ENCODE assay signal across 11 cellular contexts in genomic region chr19:16262618-16263017, GRCh38.
DNase-seq lines count a peak whose midpoint lies in the region; ATAC-seq and TF ChIP-seq lines count a peak whose summit lies in the region.
"Had no signal": no experiment of that assay in that cellular context is flagged by ENCODE, and none has a peak within 500 bp of the region (broad histone marks: within the 10 kb centered on the region; RNA-seq: fewer than 3 reads in every experiment).

No MANE protein-coding gene starts in this region.

- H3K27me3 ChIP-seq in neutrophil: peaks cover 93% of the 10 kb centered on the region

- no peak for DNase-seq in activated CD4-positive, alpha-beta T cell treated with anti-CD3 and anti-CD28 coated beads, Interleukin-2, amount 10 ng/mL, durations not matched to agents 7 days and 5 days
- DNase-seq in activated CD4-positive, alpha-beta T cell treated with anti-CD3 and anti-CD28 coated beads, Interleukin-2, amount 50 U/mL, for 1 hour: no peak
- peak; percentile 85 for DNase-seq in NCI-H1092 treated with DMSO at 0.1 percent for 48 hours (lab: John Stamatoyannopoulos, UW)
- no peak for DNase-seq in effector memory CD8-positive, alpha-beta T cell
- no peak for DNase-seq in NCI-H69 (lab: John Stamatoyannopoulos, UW)
- no peak for DNase-seq in GM10266 (ENCODE audit: extremely low spot score)
- DNase-seq in chondrocyte (ENCODE audit: low spot score): no peak
- DNase-seq: foreskin fibroblast, NCI-H187 had no signal

- POLR2A ChIA-PET in activated CD4-positive, alpha-beta T cell treated with anti-CD3 and anti-CD28 coated beads, Interleukin-2, amount 10 ng/mL, durations not matched to agents 7 days and 5 days (lab: Charles Lee): no interaction called here

- H3K36me3 Mint-ChIP-seq in activated CD4-positive, alpha-beta T cell treated with anti-CD3 and anti-CD28 coated beads, Interleukin-2, amount 10 ng/mL, durations not matched to agents 7 days and 5 days (ENCODE audit: low read depth): peaks cover 4% of the 10 kb centered on the region
- peaks cover 5% of the 10 kb centered on the region for H3K36me3 Mint-ChIP-seq in effector memory CD8-positive, alpha-beta T cell (ENCODE audit: insufficient read depth)
- peaks cover 5% of the 10 kb centered on the region for H3K36me3 Mint-ChIP-seq in chondrocyte (ENCODE audit: low read depth)

- TF ChIP-seq CTCF in neutrophil (IDR thresholded peaks at IDR 0.05) (no peak), GM10266 (IDR thresholded peaks at IDR 0.05; ENCODE audit: control insufficient read depth, insufficient read depth, low read depth, missing control alignments) (no peak), chondrocyte (IDR thresholded peaks at IDR 0.05) (no peak)

- CTCF ChIA-PET in activated CD4-positive, alpha-beta T cell treated with anti-CD3 and anti-CD28 coated beads, Interleukin-2, amount 10 ng/mL, durations not matched to agents 7 days and 5 days (lab: Charles Lee): interaction anchor here (0.5 to 1.3 kb wide), 7 partner anchors 10 to 137 kb away, joined by 3 to 5 read pairs (median 3); no protein-coding TSS in a partner anchor

- H3K36me3 ChIP-seq in neutrophil: no peaks in the 10 kb centered on the region

- H3K4me3 ChIP-seq in neutrophil (ENCODE audit: low read depth in 1 of 2, low read length in 1 of 2): no peak overlapping the region

- H3K9me3 ChIP-seq in neutrophil: no peaks in the 10 kb centered on the region

- no peak for ATAC-seq in effector memory CD8-positive, alpha-beta T cell (replicated peaks)
- ATAC-seq: Panc1 had no signal

- peak overlapping the region; percentile 87 for H3K27ac Mint-ChIP-seq in activated CD4-positive, alpha-beta T cell treated with anti-CD3 and anti-CD28 coated beads, Interleukin-2, amount 10 ng/mL, durations not matched to agents 7 days and 5 days
- peak overlapping the region in 1 of 2 donors; percentile 82 for H3K27ac Mint-ChIP-seq in effector memory CD8-positive, alpha-beta T cell
- no peak overlapping the region for H3K27ac Mint-ChIP-seq in chondrocyte (ENCODE audit: unreplicated experiment)

- H3K4me1 ChIP-seq in neutrophil (ENCODE audit: control insufficient read depth in 1 of 2, insufficient read depth in 1 of 2, low read depth in 1 of 2, low read length in 1 of 2): peaks cover 23 to 27% of the 10 kb centered on the region in 2 experiments

- H3K4me3 Mint-ChIP-seq in activated CD4-positive, alpha-beta T cell treated with anti-CD3 and anti-CD28 coated beads, Interleukin-2, amount 10 ng/mL, durations not matched to agents 7 days and 5 days: peak overlapping the region; percentile 60
- peak overlapping the region; percentile 57 to 64 for H3K4me3 Mint-ChIP-seq in effector memory CD8-positive, alpha-beta T cell
- H3K4me3 Mint-ChIP-seq in chondrocyte (ENCODE audit: unreplicated experiment): no peak overlapping the region

- peaks cover 3% of the 10 kb centered on the region for H3K9me3 Mint-ChIP-seq in activated CD4-positive, alpha-beta T cell treated with anti-CD3 and anti-CD28 coated beads, Interleukin-2, amount 10 ng/mL, durations not matched to agents 7 days and 5 days
- H3K9me3 Mint-ChIP-seq in effector memory CD8-positive, alpha-beta T cell: no peaks in the 10 kb centered on the region
- H3K9me3 Mint-ChIP-seq in chondrocyte (ENCODE audit: low read depth): peaks cover 3% of the 10 kb centered on the region

- H3K27me3 Mint-ChIP-seq in activated CD4-positive, alpha-beta T cell treated with anti-CD3 and anti-CD28 coated beads, Interleukin-2, amount 10 ng/mL, durations not matched to agents 7 days and 5 days: peaks cover 13% of the 10 kb centered on the region
- H3K27me3 Mint-ChIP-seq in effector memory CD8-positive, alpha-beta T cell: no peaks in the 10 kb centered on the region
- H3K27me3 Mint-ChIP-seq in chondrocyte (ENCODE audit: low read depth): peaks cover 11% of the 10 kb centered on the region

- H3K27ac ChIP-seq in neutrophil: peak overlapping the region; percentile 29

- H3K4me1 Mint-ChIP-seq in activated CD4-positive, alpha-beta T cell treated with anti-CD3 and anti-CD28 coated beads, Interleukin-2, amount 10 ng/mL, durations not matched to agents 7 days and 5 days: peaks cover 86% of the 10 kb centered on the region
- peaks cover 62% of the 10 kb centered on the region in 2 donors for H3K4me1 Mint-ChIP-seq in effector memory CD8-positive, alpha-beta T cell (ENCODE audit: low read depth in 2 of 2)
- H3K4me1 Mint-ChIP-seq in chondrocyte (ENCODE audit: low read depth): no peaks in the 10 kb centered on the region
